ENCODE assay signal across 1 cellular context in genomic region chr13:60431108-60431700, GRCh38.
TF ChIP-seq lines count a peak whose summit lies in the region.

No MANE protein-coding gene starts in this region.

TF ChIP-seq in GM12878, 131 proteins besides CTCF, POLR2A, EP300 and RAD21 (continued from another document):
- TF ChIP-seq, protein P1, sequence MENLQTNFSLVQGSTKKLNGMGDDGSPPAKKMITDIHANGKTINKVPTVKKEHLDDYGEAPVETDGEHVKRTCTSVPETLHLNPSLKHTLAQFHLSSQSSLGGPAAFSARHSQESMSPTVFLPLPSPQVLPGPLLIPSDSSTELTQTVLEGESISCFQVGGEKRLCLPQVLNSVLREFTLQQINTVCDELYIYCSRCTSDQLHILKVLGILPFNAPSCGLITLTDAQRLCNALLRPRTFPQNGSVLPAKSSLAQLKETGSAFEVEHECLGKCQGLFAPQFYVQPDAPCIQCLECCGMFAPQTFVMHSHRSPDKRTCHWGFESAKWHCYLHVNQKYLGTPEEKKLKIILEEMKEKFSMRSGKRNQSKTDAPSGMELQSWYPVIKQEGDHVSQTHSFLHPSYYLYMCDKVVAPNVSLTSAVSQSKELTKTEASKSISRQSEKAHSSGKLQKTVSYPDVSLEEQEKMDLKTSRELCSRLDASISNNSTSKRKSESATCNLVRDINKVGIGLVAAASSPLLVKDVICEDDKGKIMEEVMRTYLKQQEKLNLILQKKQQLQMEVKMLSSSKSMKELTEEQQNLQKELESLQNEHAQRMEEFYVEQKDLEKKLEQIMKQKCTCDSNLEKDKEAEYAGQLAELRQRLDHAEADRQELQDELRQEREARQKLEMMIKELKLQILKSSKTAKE (IDR thresholded peaks at IDR 0.05; ENCODE audit: low read depth, poor library complexity, severe bottlenecking): peak; percentile 36
- TF ChIP-seq MEF2A (IDR thresholded peaks at IDR 0.05; ENCODE audit: insufficient read depth, low read depth, low read length): 0 out of 2 replicates have a peak, but pooled peaks have one; percentile 28
- peak; percentile 34; the same call in 1 of the 2 replicates for TF ChIP-seq SPI1 (IDR thresholded peaks at IDR 0.05; ENCODE audit: borderline replicate concordance, insufficient read depth, low read depth, low read length)
- TF ChIP-seq SMC3 (IDR thresholded peaks at IDR 0.05; ENCODE audit: borderline replicate concordance, low read length): peak; percentile 79
TF ChIP-seq in GM12878: peak in this region for 5.
